In genomic region chr12:64184216-64184615, GRCh38 we compare ENCODE assay signal across 17 cellular contexts. TPM values are rescaled to one million over a fixed set of nuclear protein-coding genes. Genes with fewer than 3 reads are reported as not detected.
A peak's percentile ranks its signal among the peaks of the same experiment; 100 is the strongest.
DNase-seq lines count a peak whose midpoint lies in the region; ATAC-seq and TF ChIP-seq lines count a peak whose summit lies in the region.
"Had no signal": no experiment of that assay in that cellular context is flagged by ENCODE, and none has a peak within 500 bp of the region (broad histone marks: within the 10 kb centered on the region; RNA-seq: fewer than 3 reads in every experiment).

No MANE protein-coding gene starts in this region.

- no peak for TF ChIP-seq POLR2A in adrenal gland (IDR thresholded peaks at IDR 0.05)

- H3K36me3 ChIP-seq in SJCRH30 (no peaks in the 10 kb centered on the region), adrenal gland (replicated peaks in 1 of 2) (no peaks in the 10 kb centered on the region)
- H3K36me3 ChIP-seq: BLaER1 treated with 17β-estradiol and CSF1 and Interleukin-3, amounts not matched to agents 10 nM and 100 nM had no signal

- H3K4me3 ChIP-seq in SJCRH30: no peak overlapping the region
- H3K4me3 ChIP-seq in adrenal gland: no peak overlapping the region
- H3K4me3 ChIP-seq: BLaER1 treated with 17β-estradiol and CSF1 and Interleukin-3, amounts not matched to agents 10 nM and 100 nM; GM12878 had no signal

- H3K9me3 ChIP-seq in SJCRH30 (replicated peaks) (0 out of 2 replicates have a peak, but pooled peaks cover 3% of the 10 kb centered on the region), adrenal gland (replicated peaks in 1 of 3) (no peaks in the 10 kb centered on the region)
- H3K9me3 ChIP-seq: BLaER1 treated with 17β-estradiol and CSF1 and Interleukin-3, amounts not matched to agents 10 nM and 100 nM had no signal

- peaks cover 24% of the 10 kb centered on the region for H3K4me1 ChIP-seq in SJCRH30
- H3K4me1 ChIP-seq in adrenal gland (replicated peaks in 1 of 2): peaks cover 9 to 24% of the 10 kb centered on the region in 2 donors

- TF ChIP-seq CTCF in HFFc6 (IDR thresholded peaks at IDR 0.05) (no peak), adrenal gland (IDR thresholded peaks at IDR 0.05) (no peak)

- WGBS in adrenal gland, 4 donors: 87 to 100% (median 94%) methylated on average over 1 of the region's 1 CpG

- H3K4me3 Mint-ChIP-seq in HFFc6: no peak overlapping the region
- H3K4me3 Mint-ChIP-seq: B cell; CD8-positive, alpha-beta T cell had no signal

- DNase-seq in HFFc6 (no peak), SJCRH30 (peak; percentile 60 to 66), myocyte (ENCODE audit: low read depth) (peak; percentile 63), adrenal gland (no peak), NCI-H226 (no peak)
- DNase-seq: Calu3; CD8-positive, alpha-beta T cell; DMS79 treated with DMSO at 0.1 percent for 48 hours; EL; GOT3; H7 had no signal

- peak overlapping the region; percentile 92 for H3K27ac Mint-ChIP-seq in HFFc6
- H3K27ac Mint-ChIP-seq: B cell; CD8-positive, alpha-beta T cell had no signal

- intact Hi-C loops in adrenal gland (cut with DNase I): loop anchor here (5.0 to 10.0 kb wide), 2 partner anchors 51 to 337 kb away; no protein-coding TSS in a partner anchor

- no peaks in the 10 kb centered on the region; the same call in 1 of the 2 replicates for H3K27me3 Mint-ChIP-seq in HFFc6 (ENCODE audit: insufficient read depth)
- H3K27me3 Mint-ChIP-seq: B cell had no signal

- H3K9me3 Mint-ChIP-seq in HFFc6: no peaks in the 10 kb centered on the region
- H3K9me3 Mint-ChIP-seq: CD8-positive, alpha-beta T cell had no signal

- H3K4me1 Mint-ChIP-seq in HFFc6 (ENCODE audit: low read depth): peaks cover 81% of the 10 kb centered on the region
- H3K4me1 Mint-ChIP-seq: B cell had no signal

- peak overlapping the region; percentile 26; the same call in 1 of the 2 replicates for H3K27ac ChIP-seq in SJCRH30
- no peak overlapping the region for H3K27ac ChIP-seq in adrenal gland
- H3K27ac ChIP-seq: BLaER1 treated with 17β-estradiol and CSF1 and Interleukin-3, amounts not matched to agents 10 nM and 100 nM had no signal

- H3K36me3 Mint-ChIP-seq in HFFc6 (ENCODE audit: low read depth): no peaks in the 10 kb centered on the region

- no peaks in the 10 kb centered on the region for H3K27me3 ChIP-seq in SJCRH30
- H3K27me3 ChIP-seq in adrenal gland: no peaks in the 10 kb centered on the region
- H3K27me3 ChIP-seq: BLaER1 treated with 17β-estradiol and CSF1 and Interleukin-3, amounts not matched to agents 10 nM and 100 nM had no signal

- ATAC-seq in GM21737 (IDR thresholded peaks at IDR 0.05; ENCODE audit: unreplicated experiment): no peak
- ATAC-seq: CD8-positive, alpha-beta T cell; GM12878; HCT116; HepG2 had no signal

RNA-seq across cellular contexts. Expression of gene KICS2, which starts 37.9 kb away (rescaled TPM):
- 1 to 10 TPM; 3.7 to 5.8 (median 5.0) TPM for total RNA-seq in HFFc6 (2021; fragmentation: NEBNext Ultra II Directional; extraction: Animal tissue kit (Norgen Biotek cat#: 25700))
- total RNA-seq in SJCRH30 (2014; rRNA removed; shearing (Covaris generic)): 8.6 and 9.7 TPM in 2 replicates
- total RNA-seq in myocyte: 7.2 and 8.5 TPM in 2 replicates
- 3.2 TPM for polyA plus RNA-seq in myocyte (2012)
- 10 to 100 TPM in 7 of 8 donors, 1 to 10 TPM in 1; 8.6 to 36.4 (median 13.1) TPM for total RNA-seq in adrenal gland
- 10 to 100 TPM in 1 of 3 donors, 1 to 10 TPM in 2; 5.0 to 15.4 (median 5.1) TPM for polyA plus RNA-seq in adrenal gland

Comparison
In these comparisons a context has a peak if more than half of its experiments do, and no peak if none do; other contexts are left out.
1. DNase-seq: peak in SJCRH30 (2 of 2) and myocyte (single experiment); none in HFFc6 (single experiment), adrenal gland (0 of 7) and NCI-H226 (single experiment).